ENCODE assay signal across 2 cellular contexts in genomic region chrY:14798010-14798409, GRCh38.
TF ChIP-seq lines count a peak whose summit lies in the region.

No MANE protein-coding gene starts in this region.

TF ChIP-seq in GM23338, 12 proteins besides CTCF, POLR2A, EP300 and RAD21 (continued from another document):
- no peak for TF ChIP-seq ZNF462 (CRISPR knock-in tag; IDR thresholded peaks at IDR 0.05)
- TF ChIP-seq, protein P1, sequence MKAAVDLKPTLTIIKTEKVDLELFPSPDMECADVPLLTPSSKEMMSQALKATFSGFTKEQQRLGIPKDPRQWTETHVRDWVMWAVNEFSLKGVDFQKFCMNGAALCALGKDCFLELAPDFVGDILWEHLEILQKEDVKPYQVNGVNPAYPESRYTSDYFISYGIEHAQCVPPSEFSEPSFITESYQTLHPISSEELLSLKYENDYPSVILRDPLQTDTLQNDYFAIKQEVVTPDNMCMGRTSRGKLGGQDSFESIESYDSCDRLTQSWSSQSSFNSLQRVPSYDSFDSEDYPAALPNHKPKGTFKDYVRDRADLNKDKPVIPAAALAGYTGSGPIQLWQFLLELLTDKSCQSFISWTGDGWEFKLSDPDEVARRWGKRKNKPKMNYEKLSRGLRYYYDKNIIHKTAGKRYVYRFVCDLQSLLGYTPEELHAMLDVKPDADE (IDR thresholded peaks at IDR 0.05) = no peak
- no peak for TF ChIP-seq CREB1 (CRISPR knock-in tag; IDR thresholded peaks at IDR 0.05; ENCODE audit: low read depth)
- no peak for TF ChIP-seq STAT1 (IDR thresholded peaks at IDR 0.05; ENCODE audit: unreplicated experiment)
- TF ChIP-seq POLR2AphosphoS5 (IDR thresholded peaks at IDR 0.05; ENCODE audit: low read depth) = no peak
- TF ChIP-seq JUNB (IDR thresholded peaks at IDR 0.05; ENCODE audit: unreplicated experiment) = no peak
- TF ChIP-seq, protein P2, sequence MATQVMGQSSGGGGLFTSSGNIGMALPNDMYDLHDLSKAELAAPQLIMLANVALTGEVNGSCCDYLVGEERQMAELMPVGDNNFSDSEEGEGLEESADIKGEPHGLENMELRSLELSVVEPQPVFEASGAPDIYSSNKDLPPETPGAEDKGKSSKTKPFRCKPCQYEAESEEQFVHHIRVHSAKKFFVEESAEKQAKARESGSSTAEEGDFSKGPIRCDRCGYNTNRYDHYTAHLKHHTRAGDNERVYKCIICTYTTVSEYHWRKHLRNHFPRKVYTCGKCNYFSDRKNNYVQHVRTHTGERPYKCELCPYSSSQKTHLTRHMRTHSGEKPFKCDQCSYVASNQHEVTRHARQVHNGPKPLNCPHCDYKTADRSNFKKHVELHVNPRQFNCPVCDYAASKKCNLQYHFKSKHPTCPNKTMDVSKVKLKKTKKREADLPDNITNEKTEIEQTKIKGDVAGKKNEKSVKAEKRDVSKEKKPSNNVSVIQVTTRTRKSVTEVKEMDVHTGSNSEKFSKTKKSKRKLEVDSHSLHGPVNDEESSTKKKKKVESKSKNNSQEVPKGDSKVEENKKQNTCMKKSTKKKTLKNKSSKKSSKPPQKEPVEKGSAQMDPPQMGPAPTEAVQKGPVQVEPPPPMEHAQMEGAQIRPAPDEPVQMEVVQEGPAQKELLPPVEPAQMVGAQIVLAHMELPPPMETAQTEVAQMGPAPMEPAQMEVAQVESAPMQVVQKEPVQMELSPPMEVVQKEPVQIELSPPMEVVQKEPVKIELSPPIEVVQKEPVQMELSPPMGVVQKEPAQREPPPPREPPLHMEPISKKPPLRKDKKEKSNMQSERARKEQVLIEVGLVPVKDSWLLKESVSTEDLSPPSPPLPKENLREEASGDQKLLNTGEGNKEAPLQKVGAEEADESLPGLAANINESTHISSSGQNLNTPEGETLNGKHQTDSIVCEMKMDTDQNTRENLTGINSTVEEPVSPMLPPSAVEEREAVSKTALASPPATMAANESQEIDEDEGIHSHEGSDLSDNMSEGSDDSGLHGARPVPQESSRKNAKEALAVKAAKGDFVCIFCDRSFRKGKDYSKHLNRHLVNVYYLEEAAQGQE (IDR thresholded peaks at IDR 0.05; ENCODE audit: unreplicated experiment) = no peak
- TF ChIP-seq ZNF331 (CRISPR knock-in tag; IDR thresholded peaks at IDR 0.05; ENCODE audit: low read depth) = no peak
- no peak for TF ChIP-seq EZH2 (IDR thresholded peaks at IDR 0.05; ENCODE audit: low read depth, unreplicated experiment)

TF ChIP-seq in WTC11, 78 proteins besides CTCF, POLR2A, EP300 and RAD21 (continued from another document):
- TF ChIP-seq TCF7 (CRISPR knock-in tag; IDR thresholded peaks at IDR 0.05; ENCODE audit: low read depth) = no peak
- no peak for TF ChIP-seq NFE2L1 (CRISPR knock-in tag; IDR thresholded peaks at IDR 0.05)
- TF ChIP-seq ETV6 (CRISPR knock-in tag; IDR thresholded peaks at IDR 0.05) = no peak
- TF ChIP-seq, protein P3, sequence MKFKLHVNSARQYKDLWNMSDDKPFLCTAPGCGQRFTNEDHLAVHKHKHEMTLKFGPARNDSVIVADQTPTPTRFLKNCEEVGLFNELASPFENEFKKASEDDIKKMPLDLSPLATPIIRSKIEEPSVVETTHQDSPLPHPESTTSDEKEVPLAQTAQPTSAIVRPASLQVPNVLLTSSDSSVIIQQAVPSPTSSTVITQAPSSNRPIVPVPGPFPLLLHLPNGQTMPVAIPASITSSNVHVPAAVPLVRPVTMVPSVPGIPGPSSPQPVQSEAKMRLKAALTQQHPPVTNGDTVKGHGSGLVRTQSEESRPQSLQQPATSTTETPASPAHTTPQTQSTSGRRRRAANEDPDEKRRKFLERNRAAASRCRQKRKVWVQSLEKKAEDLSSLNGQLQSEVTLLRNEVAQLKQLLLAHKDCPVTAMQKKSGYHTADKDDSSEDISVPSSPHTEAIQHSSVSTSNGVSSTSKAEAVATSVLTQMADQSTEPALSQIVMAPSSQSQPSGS (CRISPR knock-in tag; IDR thresholded peaks at IDR 0.05; ENCODE audit: borderline replicate concordance, low read depth) = no peak
- TF ChIP-seq MAX (CRISPR knock-in tag; IDR thresholded peaks at IDR 0.05) = no peak
- TF ChIP-seq ZNF219 (CRISPR knock-in tag; IDR thresholded peaks at IDR 0.05; ENCODE audit: borderline replicate concordance) = no peak
- TF ChIP-seq TEAD4 (CRISPR knock-in tag; IDR thresholded peaks at IDR 0.05) = no peak
